Comparison of ENCODE assay signal across 8 cellular contexts in genomic region chr11:114399903-114400221, GRCh38. TPM values are rescaled to one million over a fixed set of nuclear protein-coding genes. Genes with fewer than 3 reads are reported as not detected.
DNase-seq lines count a peak whose midpoint lies in the region; ATAC-seq and TF ChIP-seq lines count a peak whose summit lies in the region.

No MANE protein-coding gene starts in this region.

- peak overlapping the region; percentile 60 to 76 for H3K4me3 ChIP-seq in cardiac fibroblast (replicated peaks in 1 of 2; ENCODE audit: low read depth in 2 of 2, low read length in 2 of 2)
- H3K4me3 ChIP-seq in lower lobe of right lung = peak overlapping the region; percentile 74

- ATAC-seq in GM18858 (IDR thresholded peaks at IDR 0.05; ENCODE audit: unreplicated experiment) (peak; percentile 6), HG03064 (IDR thresholded peaks at IDR 0.05; ENCODE audit: low read depth, unreplicated experiment) (peak; percentile 31), lower lobe of right lung (peak; percentile 75 to 79)

- peaks cover 22% of the 10 kb centered on the region for H3K4me1 Mint-ChIP-seq in type B pancreatic cell (ENCODE audit: unreplicated experiment)

- peak; percentile 49 for DNase-seq in ACHN
- peak; percentile 55 for DNase-seq in NCI-H524 treated with DMSO at 0.1 percent for 48 hours (lab: John Stamatoyannopoulos, UW)
- DNase-seq in cardiac fibroblast (ENCODE audit: low read depth in 2 of 2) = no peak
- peak; percentile 82 for DNase-seq in lower lobe of right lung
- DNase-seq in type B pancreatic cell (ENCODE audit: extremely low spot score, unreplicated experiment) = no peak
- DNase-seq in medulla oblongata (ENCODE audit: extremely low spot score) = no peak

- TF ChIP-seq CTCF in cardiac fibroblast (IDR thresholded peaks at IDR 0.05; ENCODE audit: low read depth, low read length) (no peak), lower lobe of right lung (IDR thresholded peaks at IDR 0.05) (no peak), type B pancreatic cell (conservative IDR thresholded peaks at IDR 0.05) (no peak)

- peak overlapping the region; percentile 98 for H3K27ac ChIP-seq in lower lobe of right lung

- H3K9me3 ChIP-seq in lower lobe of right lung = no peaks in the 10 kb centered on the region

- intact Hi-C loops in lower lobe of right lung (cut with DNase I) = no loop called here

- no peaks in the 10 kb centered on the region for H3K27me3 Mint-ChIP-seq in type B pancreatic cell

- H3K27ac Mint-ChIP-seq in type B pancreatic cell = peak overlapping the region; percentile 100

- H3K4me1 ChIP-seq in lower lobe of right lung = peaks cover 53% of the 10 kb centered on the region

- H3K9me3 Mint-ChIP-seq in type B pancreatic cell = no peaks in the 10 kb centered on the region

- in situ Hi-C loops in ACHN (cut with HindIII; ENCODE audit: low pct_ligation_motif_present, low pct_unique_long_range_greater_than_20kb, low sequenced_read_pairs) = no loop called here

- peaks cover 7% of the 10 kb centered on the region for H3K36me3 ChIP-seq in lower lobe of right lung

- no peaks in the 10 kb centered on the region for H3K27me3 ChIP-seq in lower lobe of right lung (ENCODE audit: low read depth)

- peaks cover 18% of the 10 kb centered on the region for H3K36me3 Mint-ChIP-seq in type B pancreatic cell

- peak overlapping the region; percentile 99 for H3K4me3 Mint-ChIP-seq in type B pancreatic cell

RNA-seq across cellular contexts. Expression of gene C11orf71, which starts 0.4 kb away (rescaled TPM):
- total RNA-seq in lower lobe of right lung (8.7 TPM), type B pancreatic cell (ENCODE audit: low replicate concordance) (11.8 and 15.5 TPM in 2 replicates)

RNA-seq across cellular contexts. Expression of gene RBM7, which starts 0.6 kb away (rescaled TPM):
- total RNA-seq in lower lobe of right lung (25.8 TPM), type B pancreatic cell (ENCODE audit: low replicate concordance) (32.6 and 53.8 TPM in 2 replicates)

RNA-seq across cellular contexts. Expression of gene REXO2, which starts 39.4 kb away (rescaled TPM):
- 67.5 TPM for total RNA-seq in lower lobe of right lung
- 84.9 and 166 TPM in 2 replicates for total RNA-seq in type B pancreatic cell (ENCODE audit: low replicate concordance)

Comparison
In these comparisons a context has a peak if more than half of its experiments do, and no peak if none do; other contexts are left out.
1. DNase-seq: peak in ACHN (single experiment), NCI-H524 treated with DMSO at 0.1 percent for 48 hours (single experiment) and lower lobe of right lung (single experiment); none in cardiac fibroblast (0 of 2), type B pancreatic cell (single experiment) and medulla oblongata (single experiment).
2. ATAC-seq: peak in every context shown above with its lines; median percentile 77 in lower lobe of right lung; 31 in HG03064; 6 in GM18858.